In the genomic region with DNA sequence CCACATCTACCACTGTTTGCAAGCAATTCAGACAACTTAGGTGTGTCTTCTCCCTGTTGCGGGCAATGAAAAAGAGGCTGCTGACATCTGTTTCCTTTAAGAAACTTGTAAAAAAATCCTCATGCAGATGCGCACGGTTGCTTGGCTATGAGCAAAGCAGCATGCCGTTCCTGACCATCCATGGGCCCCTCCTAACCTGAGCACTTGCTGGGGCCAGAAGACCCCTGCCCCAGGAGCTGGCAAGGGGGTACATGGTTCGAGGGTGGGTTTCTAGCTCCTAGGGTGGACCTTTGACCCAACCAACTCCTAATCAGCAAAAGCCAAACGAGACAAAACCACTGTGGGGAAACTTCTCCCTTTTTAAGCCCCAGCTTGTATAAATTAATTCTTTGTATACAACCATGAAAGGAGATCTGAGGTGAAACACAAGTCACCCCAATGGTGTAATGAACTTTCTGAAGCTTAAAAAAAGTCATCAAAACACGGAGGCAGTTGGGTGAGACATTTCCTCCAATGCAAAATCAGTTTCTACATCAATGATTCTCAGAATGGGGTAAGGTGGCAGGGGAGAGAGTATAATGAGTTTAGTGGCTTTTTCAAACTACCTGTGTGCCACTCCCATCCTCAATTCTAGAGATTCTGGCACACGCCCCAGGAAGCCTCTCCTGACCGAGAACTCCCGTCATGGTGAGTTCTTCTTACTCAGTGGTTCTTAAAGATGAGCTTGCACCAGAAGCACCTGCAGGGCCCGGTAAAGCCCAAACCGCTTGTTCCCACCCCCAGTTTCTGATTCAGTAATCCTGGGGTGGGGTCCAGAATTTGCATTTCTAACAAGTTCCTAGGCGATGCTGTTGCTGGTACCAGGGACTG, we compare ENCODE assay signal across 1 cellular context.
TF ChIP-seq lines count a peak whose summit lies in the region.

No MANE protein-coding gene starts in this region.

TF ChIP-seq in GM12878, 131 proteins besides CTCF, POLR2A, EP300 and RAD21 (continued from another document and continues in another):
- TF ChIP-seq NBN (IDR thresholded peaks at IDR 0.05) (no peak), ETV6 (conservative IDR thresholded peaks at IDR 0.05 in 1 of 2, IDR thresholded peaks at IDR 0.05 in 1 of 2; ENCODE audit: borderline replicate concordance in 1 of 2, low read depth in 1 of 2) (no peak), POLR2AphosphoS5 (IDR thresholded peaks at IDR 0.05; ENCODE audit: low read length) (no peak), SUZ12 (IDR thresholded peaks at IDR 0.05; ENCODE audit: unreplicated experiment) (no peak), BMI1 (IDR thresholded peaks at IDR 0.05; ENCODE audit: borderline replicate concordance) (no peak), MEF2B (IDR thresholded peaks at IDR 0.05; ENCODE audit: partially characterized antibody, poor library complexity, severe bottlenecking) (no peak), SIX5 (IDR thresholded peaks at IDR 0.05; ENCODE audit: low read depth, low read length, severe bottlenecking) (no peak), MXI1 (IDR thresholded peaks at IDR 0.05; ENCODE audit: low read depth, low read length) (no peak), YBX1 (IDR thresholded peaks at IDR 0.05) (no peak), SMC3 (IDR thresholded peaks at IDR 0.05; ENCODE audit: borderline replicate concordance, low read length) (no peak), GABPA (IDR thresholded peaks at IDR 0.05; ENCODE audit: low read depth) (0 out of 2 replicates have a peak, but pooled peaks have one; percentile 12), RELA (IDR thresholded peaks at IDR 0.05; ENCODE audit: borderline replicate concordance, partially characterized antibody) (no peak), CHD1 (IDR thresholded peaks at IDR 0.05; ENCODE audit: low read depth, low read length) (no peak), HDAC2 (IDR thresholded peaks at IDR 0.05) (no peak), EGR1 (IDR thresholded peaks at IDR 0.05; ENCODE audit: borderline replicate concordance in 1 of 2, low read depth in 2 of 2, low read length in 2 of 2) (no peak), RFX5 (IDR thresholded peaks at IDR 0.05; ENCODE audit: low read depth, low read length) (no peak), ZZZ3 (IDR thresholded peaks at IDR 0.05; ENCODE audit: control insufficient read depth, insufficient read length, low read depth) (no peak), ZNF207 (IDR thresholded peaks at IDR 0.05; ENCODE audit: borderline replicate concordance) (no peak), SUPT20H (IDR thresholded peaks at IDR 0.05; ENCODE audit: borderline replicate concordance, control insufficient read depth, low read depth, low read length) (no peak), NR2F1 (conservative IDR thresholded peaks at IDR 0.05) (peak; percentile 75), CBFB (IDR thresholded peaks at IDR 0.05; ENCODE audit: low read depth) (no peak), NR2C1 (IDR thresholded peaks at IDR 0.05) (no peak), FOXM1 (IDR thresholded peaks at IDR 0.05; ENCODE audit: low read depth, low read length) (peak; percentile 8; the same call in 1 of the 2 replicates), POLR2AphosphoS2 (IDR thresholded peaks at IDR 0.05; ENCODE audit: low read depth, low read length) (no peak), STAT1 (conservative IDR thresholded peaks at IDR 0.05) (no peak), CREM (IDR thresholded peaks at IDR 0.05; ENCODE audit: low read depth) (0 out of 2 replicates have a peak, but pooled peaks have one; percentile 10), STAT3 (IDR thresholded peaks at IDR 0.05; ENCODE audit: low read depth, low read length) (no peak), JUND (IDR thresholded peaks at IDR 0.05; ENCODE audit: low read depth, low read length) (no peak), ZNF24 (IDR thresholded peaks at IDR 0.05) (no peak), HDGF (IDR thresholded peaks at IDR 0.05) (no peak), SP1 (IDR thresholded peaks at IDR 0.05; ENCODE audit: low read depth, low read length) (no peak), WRNIP1 (IDR thresholded peaks at IDR 0.05; ENCODE audit: borderline replicate concordance, low read depth, low read length) (no peak), ZNF622 (IDR thresholded peaks at IDR 0.05) (no peak), TCF12 (IDR thresholded peaks at IDR 0.05; ENCODE audit: low read depth, low read length) (no peak), RCOR1 (conservative IDR thresholded peaks at IDR 0.05; ENCODE audit: low read depth, low read length) (no peak), NR2C2 (IDR thresholded peaks at IDR 0.05; ENCODE audit: borderline replicate concordance, control insufficient read depth, insufficient read length, low read depth) (no peak), ZNF384 (IDR thresholded peaks at IDR 0.05; ENCODE audit: borderline replicate concordance, low read depth, low read length) (0 out of 2 replicates have a peak, but pooled peaks have one; percentile 25), CEBPB (IDR thresholded peaks at IDR 0.05; ENCODE audit: borderline replicate concordance in 1 of 2, low read depth in 2 of 2, low read length in 2 of 2) (no peak), SMARCA5 (IDR thresholded peaks at IDR 0.05) (no peak), IKZF2 (IDR thresholded peaks at IDR 0.05) (no peak; a peak in 1 of 4 replicates), RB1 (IDR thresholded peaks at IDR 0.05; ENCODE audit: borderline replicate concordance) (no peak)
- TF ChIP-seq, protein P1, sequence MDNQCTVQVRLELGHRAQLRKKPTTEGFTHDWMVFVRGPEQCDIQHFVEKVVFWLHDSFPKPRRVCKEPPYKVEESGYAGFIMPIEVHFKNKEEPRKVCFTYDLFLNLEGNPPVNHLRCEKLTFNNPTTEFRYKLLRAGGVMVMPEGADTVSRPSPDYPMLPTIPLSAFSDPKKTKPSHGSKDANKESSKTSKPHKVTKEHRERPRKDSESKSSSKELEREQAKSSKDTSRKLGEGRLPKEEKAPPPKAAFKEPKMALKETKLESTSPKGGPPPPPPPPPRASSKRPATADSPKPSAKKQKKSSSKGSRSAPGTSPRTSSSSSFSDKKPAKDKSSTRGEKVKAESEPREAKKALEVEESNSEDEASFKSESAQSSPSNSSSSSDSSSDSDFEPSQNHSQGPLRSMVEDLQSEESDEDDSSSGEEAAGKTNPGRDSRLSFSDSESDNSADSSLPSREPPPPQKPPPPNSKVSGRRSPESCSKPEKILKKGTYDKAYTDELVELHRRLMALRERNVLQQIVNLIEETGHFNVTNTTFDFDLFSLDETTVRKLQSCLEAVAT (IDR thresholded peaks at IDR 0.05) = 0 out of 2 replicates have a peak, but pooled peaks have one; percentile 24
- TF ChIP-seq, protein P2, sequence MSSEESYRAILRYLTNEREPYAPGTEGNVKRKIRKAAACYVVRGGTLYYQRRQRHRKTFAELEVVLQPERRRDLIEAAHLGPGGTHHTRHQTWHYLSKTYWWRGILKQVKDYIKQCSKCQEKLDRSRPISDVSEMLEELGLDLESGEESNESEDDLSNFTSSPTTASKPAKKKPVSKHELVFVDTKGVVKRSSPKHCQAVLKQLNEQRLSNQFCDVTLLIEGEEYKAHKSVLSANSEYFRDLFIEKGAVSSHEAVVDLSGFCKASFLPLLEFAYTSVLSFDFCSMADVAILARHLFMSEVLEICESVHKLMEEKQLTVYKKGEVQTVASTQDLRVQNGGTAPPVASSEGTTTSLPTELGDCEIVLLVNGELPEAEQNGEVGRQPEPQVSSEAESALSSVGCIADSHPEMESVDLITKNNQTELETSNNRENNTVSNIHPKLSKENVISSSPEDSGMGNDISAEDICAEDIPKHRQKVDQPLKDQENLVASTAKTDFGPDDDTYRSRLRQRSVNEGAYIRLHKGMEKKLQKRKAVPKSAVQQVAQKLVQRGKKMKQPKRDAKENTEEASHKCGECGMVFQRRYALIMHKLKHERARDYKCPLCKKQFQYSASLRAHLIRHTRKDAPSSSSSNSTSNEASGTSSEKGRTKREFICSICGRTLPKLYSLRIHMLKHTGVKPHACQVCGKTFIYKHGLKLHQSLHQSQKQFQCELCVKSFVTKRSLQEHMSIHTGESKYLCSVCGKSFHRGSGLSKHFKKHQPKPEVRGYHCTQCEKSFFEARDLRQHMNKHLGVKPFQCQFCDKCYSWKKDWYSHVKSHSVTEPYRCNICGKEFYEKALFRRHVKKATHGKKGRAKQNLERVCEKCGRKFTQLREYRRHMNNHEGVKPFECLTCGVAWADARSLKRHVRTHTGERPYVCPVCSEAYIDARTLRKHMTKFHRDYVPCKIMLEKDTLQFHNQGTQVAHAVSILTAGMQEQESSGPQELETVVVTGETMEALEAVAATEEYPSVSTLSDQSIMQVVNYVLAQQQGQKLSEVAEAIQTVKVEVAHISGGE (CRISPR knock-in tag; IDR thresholded peaks at IDR 0.05) = no peak
- TF ChIP-seq, protein P3, sequence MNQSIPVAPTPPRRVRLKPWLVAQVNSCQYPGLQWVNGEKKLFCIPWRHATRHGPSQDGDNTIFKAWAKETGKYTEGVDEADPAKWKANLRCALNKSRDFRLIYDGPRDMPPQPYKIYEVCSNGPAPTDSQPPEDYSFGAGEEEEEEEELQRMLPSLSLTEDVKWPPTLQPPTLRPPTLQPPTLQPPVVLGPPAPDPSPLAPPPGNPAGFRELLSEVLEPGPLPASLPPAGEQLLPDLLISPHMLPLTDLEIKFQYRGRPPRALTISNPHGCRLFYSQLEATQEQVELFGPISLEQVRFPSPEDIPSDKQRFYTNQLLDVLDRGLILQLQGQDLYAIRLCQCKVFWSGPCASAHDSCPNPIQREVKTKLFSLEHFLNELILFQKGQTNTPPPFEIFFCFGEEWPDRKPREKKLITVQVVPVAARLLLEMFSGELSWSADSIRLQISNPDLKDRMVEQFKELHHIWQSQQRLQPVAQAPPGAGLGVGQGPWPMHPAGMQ (IDR thresholded peaks at IDR 0.05; ENCODE audit: borderline replicate concordance) = no peak
- TF ChIP-seq, protein P4, sequence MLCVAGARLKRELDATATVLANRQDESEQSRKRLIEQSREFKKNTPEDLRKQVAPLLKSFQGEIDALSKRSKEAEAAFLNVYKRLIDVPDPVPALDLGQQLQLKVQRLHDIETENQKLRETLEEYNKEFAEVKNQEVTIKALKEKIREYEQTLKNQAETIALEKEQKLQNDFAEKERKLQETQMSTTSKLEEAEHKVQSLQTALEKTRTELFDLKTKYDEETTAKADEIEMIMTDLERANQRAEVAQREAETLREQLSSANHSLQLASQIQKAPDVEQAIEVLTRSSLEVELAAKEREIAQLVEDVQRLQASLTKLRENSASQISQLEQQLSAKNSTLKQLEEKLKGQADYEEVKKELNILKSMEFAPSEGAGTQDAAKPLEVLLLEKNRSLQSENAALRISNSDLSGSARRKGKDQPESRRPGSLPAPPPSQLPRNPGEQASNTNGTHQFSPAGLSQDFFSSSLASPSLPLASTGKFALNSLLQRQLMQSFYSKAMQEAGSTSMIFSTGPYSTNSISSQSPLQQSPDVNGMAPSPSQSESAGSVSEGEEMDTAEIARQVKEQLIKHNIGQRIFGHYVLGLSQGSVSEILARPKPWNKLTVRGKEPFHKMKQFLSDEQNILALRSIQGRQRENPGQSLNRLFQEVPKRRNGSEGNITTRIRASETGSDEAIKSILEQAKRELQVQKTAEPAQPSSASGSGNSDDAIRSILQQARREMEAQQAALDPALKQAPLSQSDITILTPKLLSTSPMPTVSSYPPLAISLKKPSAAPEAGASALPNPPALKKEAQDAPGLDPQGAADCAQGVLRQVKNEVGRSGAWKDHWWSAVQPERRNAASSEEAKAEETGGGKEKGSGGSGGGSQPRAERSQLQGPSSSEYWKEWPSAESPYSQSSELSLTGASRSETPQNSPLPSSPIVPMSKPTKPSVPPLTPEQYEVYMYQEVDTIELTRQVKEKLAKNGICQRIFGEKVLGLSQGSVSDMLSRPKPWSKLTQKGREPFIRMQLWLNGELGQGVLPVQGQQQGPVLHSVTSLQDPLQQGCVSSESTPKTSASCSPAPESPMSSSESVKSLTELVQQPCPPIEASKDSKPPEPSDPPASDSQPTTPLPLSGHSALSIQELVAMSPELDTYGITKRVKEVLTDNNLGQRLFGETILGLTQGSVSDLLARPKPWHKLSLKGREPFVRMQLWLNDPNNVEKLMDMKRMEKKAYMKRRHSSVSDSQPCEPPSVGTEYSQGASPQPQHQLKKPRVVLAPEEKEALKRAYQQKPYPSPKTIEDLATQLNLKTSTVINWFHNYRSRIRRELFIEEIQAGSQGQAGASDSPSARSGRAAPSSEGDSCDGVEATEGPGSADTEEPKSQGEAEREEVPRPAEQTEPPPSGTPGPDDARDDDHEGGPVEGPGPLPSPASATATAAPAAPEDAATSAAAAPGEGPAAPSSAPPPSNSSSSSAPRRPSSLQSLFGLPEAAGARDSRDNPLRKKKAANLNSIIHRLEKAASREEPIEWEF (IDR thresholded peaks at IDR 0.05; ENCODE audit: insufficient replicate concordance, low read depth, low read length) = no peak
- TF ChIP-seq, protein P5, sequence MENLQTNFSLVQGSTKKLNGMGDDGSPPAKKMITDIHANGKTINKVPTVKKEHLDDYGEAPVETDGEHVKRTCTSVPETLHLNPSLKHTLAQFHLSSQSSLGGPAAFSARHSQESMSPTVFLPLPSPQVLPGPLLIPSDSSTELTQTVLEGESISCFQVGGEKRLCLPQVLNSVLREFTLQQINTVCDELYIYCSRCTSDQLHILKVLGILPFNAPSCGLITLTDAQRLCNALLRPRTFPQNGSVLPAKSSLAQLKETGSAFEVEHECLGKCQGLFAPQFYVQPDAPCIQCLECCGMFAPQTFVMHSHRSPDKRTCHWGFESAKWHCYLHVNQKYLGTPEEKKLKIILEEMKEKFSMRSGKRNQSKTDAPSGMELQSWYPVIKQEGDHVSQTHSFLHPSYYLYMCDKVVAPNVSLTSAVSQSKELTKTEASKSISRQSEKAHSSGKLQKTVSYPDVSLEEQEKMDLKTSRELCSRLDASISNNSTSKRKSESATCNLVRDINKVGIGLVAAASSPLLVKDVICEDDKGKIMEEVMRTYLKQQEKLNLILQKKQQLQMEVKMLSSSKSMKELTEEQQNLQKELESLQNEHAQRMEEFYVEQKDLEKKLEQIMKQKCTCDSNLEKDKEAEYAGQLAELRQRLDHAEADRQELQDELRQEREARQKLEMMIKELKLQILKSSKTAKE (IDR thresholded peaks at IDR 0.05; ENCODE audit: low read depth, poor library complexity, severe bottlenecking) = no peak
- TF ChIP-seq, protein P6, sequence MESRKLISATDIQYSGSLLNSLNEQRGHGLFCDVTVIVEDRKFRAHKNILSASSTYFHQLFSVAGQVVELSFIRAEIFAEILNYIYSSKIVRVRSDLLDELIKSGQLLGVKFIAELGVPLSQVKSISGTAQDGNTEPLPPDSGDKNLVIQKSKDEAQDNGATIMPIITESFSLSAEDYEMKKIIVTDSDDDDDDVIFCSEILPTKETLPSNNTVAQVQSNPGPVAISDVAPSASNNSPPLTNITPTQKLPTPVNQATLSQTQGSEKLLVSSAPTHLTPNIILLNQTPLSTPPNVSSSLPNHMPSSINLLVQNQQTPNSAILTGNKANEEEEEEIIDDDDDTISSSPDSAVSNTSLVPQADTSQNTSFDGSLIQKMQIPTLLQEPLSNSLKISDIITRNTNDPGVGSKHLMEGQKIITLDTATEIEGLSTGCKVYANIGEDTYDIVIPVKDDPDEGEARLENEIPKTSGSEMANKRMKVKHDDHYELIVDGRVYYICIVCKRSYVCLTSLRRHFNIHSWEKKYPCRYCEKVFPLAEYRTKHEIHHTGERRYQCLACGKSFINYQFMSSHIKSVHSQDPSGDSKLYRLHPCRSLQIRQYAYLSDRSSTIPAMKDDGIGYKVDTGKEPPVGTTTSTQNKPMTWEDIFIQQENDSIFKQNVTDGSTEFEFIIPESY (IDR thresholded peaks at IDR 0.05) = no peak
- TF ChIP-seq, protein P7, sequence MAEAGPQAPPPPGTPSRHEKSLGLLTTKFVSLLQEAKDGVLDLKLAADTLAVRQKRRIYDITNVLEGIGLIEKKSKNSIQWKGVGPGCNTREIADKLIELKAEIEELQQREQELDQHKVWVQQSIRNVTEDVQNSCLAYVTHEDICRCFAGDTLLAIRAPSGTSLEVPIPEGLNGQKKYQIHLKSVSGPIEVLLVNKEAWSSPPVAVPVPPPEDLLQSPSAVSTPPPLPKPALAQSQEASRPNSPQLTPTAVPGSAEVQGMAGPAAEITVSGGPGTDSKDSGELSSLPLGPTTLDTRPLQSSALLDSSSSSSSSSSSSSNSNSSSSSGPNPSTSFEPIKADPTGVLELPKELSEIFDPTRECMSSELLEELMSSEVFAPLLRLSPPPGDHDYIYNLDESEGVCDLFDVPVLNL (IDR thresholded peaks at IDR 0.05; ENCODE audit: low read depth, low read length) = no peak
